9 cellular contexts compared by ENCODE assay signal in genomic region chr15:25850154-25851111, GRCh38. TPM values are rescaled to one million over a fixed set of nuclear protein-coding genes. Genes with fewer than 3 reads are reported as not detected.
DNase-seq lines count a peak whose midpoint lies in the region; ATAC-seq and TF ChIP-seq lines count a peak whose summit lies in the region.
"Had no signal": no experiment of that assay in that cellular context is flagged by ENCODE, and none has a peak within 500 bp of the region (broad histone marks: within the 10 kb centered on the region; RNA-seq: fewer than 3 reads in every experiment).

No MANE protein-coding gene starts in this region.

- 12% methylated on average over 36 of the region's 36 CpGs for WGBS in thymus

- no peaks in the 10 kb centered on the region for H3K9me3 ChIP-seq in CD4-positive, CD25-positive, alpha-beta regulatory T cell (ENCODE audit: control insufficient read depth in 2 of 2, low read length in 2 of 2)
- H3K9me3 ChIP-seq in MG63 (no peaks in the 10 kb centered on the region), thymus (ENCODE audit: control insufficient read depth) (no peaks in the 10 kb centered on the region)

- H3K27ac ChIP-seq in CD4-positive, CD25-positive, alpha-beta regulatory T cell (ENCODE audit: insufficient read depth, low read length, poor library complexity, severe bottlenecking): peak overlapping the region; percentile 85
- peak overlapping the region; percentile 48 for H3K27ac ChIP-seq in thymus (ENCODE audit: low read depth)

- no peaks in the 10 kb centered on the region for H3K9me3 Mint-ChIP-seq in CD4-positive, CD25-positive, alpha-beta regulatory T cell
- H3K9me3 Mint-ChIP-seq in nephron: no peaks in the 10 kb centered on the region

- H3K36me3 Mint-ChIP-seq in CD4-positive, CD25-positive, alpha-beta regulatory T cell: peaks cover 4% of the 10 kb centered on the region
- no peaks in the 10 kb centered on the region for H3K36me3 Mint-ChIP-seq in nephron (ENCODE audit: low read depth)

- peaks cover 4% of the 10 kb centered on the region for H3K27me3 Mint-ChIP-seq in CD4-positive, CD25-positive, alpha-beta regulatory T cell
- H3K27me3 Mint-ChIP-seq in nephron (ENCODE audit: low read depth): peaks cover 22% of the 10 kb centered on the region

- H3K4me3 Mint-ChIP-seq in CD4-positive, CD25-positive, alpha-beta regulatory T cell: peak overlapping the region; percentile 92 to 99 (median 96)
- peak overlapping the region; percentile 71 to 80 (median 77) for H3K4me3 Mint-ChIP-seq in nephron

- peaks cover 42 to 89% (median 71%) of the 10 kb centered on the region in 4 donors for H3K4me1 Mint-ChIP-seq in CD4-positive, CD25-positive, alpha-beta regulatory T cell
- H3K4me1 Mint-ChIP-seq in nephron: peaks cover 42% of the 10 kb centered on the region

- H3K36me3 ChIP-seq in CD4-positive, CD25-positive, alpha-beta regulatory T cell (ENCODE audit: control insufficient read depth, insufficient read depth, low read length): no peaks in the 10 kb centered on the region
- H3K36me3 ChIP-seq in MG63: no peaks in the 10 kb centered on the region
- H3K36me3 ChIP-seq in thymus (ENCODE audit: control insufficient read depth, insufficient read depth): no peaks in the 10 kb centered on the region

- ATAC-seq in CD4-positive, CD25-positive, alpha-beta regulatory T cell (ENCODE audit: low read depth in 2 of 2): peak; percentile 49 to 57
- peak; percentile 82 for ATAC-seq in GM21737 (IDR thresholded peaks at IDR 0.05; ENCODE audit: unreplicated experiment)
- ATAC-seq: HCT116 had no signal

- H3K4me1 ChIP-seq in CD4-positive, CD25-positive, alpha-beta regulatory T cell (ENCODE audit: control insufficient read depth, insufficient read depth, low read length, poor library complexity, severe bottlenecking): peaks cover 50% of the 10 kb centered on the region
- H3K4me1 ChIP-seq in thymus (ENCODE audit: control insufficient read depth, insufficient read depth, low read length): no peaks in the 10 kb centered on the region

- peak overlapping the region; percentile 71 for H3K4me3 ChIP-seq in CD4-positive, CD25-positive, alpha-beta regulatory T cell (ENCODE audit: low read depth, low read length)
- H3K4me3 ChIP-seq in MG63 (peak overlapping the region; percentile 29), thymus (ENCODE audit: low read length) (peak overlapping the region; percentile 41)

- DNase-seq in CD4-positive, CD25-positive, alpha-beta regulatory T cell: peak; percentile 52 to 91 (median 70)
- DNase-seq in MG63 (peak; percentile 82), activated T-cell treated with anti-CD3 and anti-CD28 coated beads for 4 hours (peak; percentile 61), fibroblast of gingiva (ENCODE audit: low read depth) (peak; percentile 83), NCI-H128 (lab: John Stamatoyannopoulos, UW; ENCODE audit: unreplicated experiment) (no peak)

- TF ChIP-seq CTCF in nephron (IDR thresholded peaks at IDR 0.05; ENCODE audit: unreplicated experiment in 3 of 3): no peak

- H3K27ac Mint-ChIP-seq in CD4-positive, CD25-positive, alpha-beta regulatory T cell: peak overlapping the region; percentile 92 to 100 (median 98)
- H3K27ac Mint-ChIP-seq in nephron: peak overlapping the region; percentile 66 to 91 (median 84)

- H3K27me3 ChIP-seq in CD4-positive, CD25-positive, alpha-beta regulatory T cell (ENCODE audit: control insufficient read depth, insufficient read depth, low read length): no peaks in the 10 kb centered on the region
- no peaks in the 10 kb centered on the region for H3K27me3 ChIP-seq in MG63
- H3K27me3 ChIP-seq in thymus (ENCODE audit: control insufficient read depth, insufficient read depth): no peaks in the 10 kb centered on the region

RNA-seq across cellular contexts. Expression of gene ATP10A, which starts 12.7 kb away (rescaled TPM):
- total RNA-seq in CD4-positive, CD25-positive, alpha-beta regulatory T cell: 16.1 TPM
- 1 to 10 TPM; 2.8 to 5.6 (median 4.6) TPM for polyA plus RNA-seq in CD4-positive, CD25-positive, alpha-beta regulatory T cell
- 1.5 and 2.1 TPM in 2 replicates for total RNA-seq in MG63 (2014; rRNA removed; shearing (Covaris generic); ENCODE audit: low replicate concordance)
- 2.6 TPM for polyA plus RNA-seq in thymus
